ENCODE assay signal across 28 cellular contexts in genomic region chr1:241272828-241273227, GRCh38.
A peak's percentile ranks its signal among the peaks of the same experiment; 100 is the strongest.
DNase-seq lines count a peak whose midpoint lies in the region; TF ChIP-seq lines count a peak whose summit lies in the region.
"Had no signal": no experiment of that assay in that cellular context is flagged by ENCODE, and none has a peak within 500 bp of the region (broad histone marks: within the 10 kb centered on the region; RNA-seq: fewer than 3 reads in every experiment).

No MANE protein-coding gene starts in this region.

- DNase-seq in DMS53 (lab: John Stamatoyannopoulos, UW), result peak; percentile 30
- DNase-seq in DMS53 treated with DMSO at 0.1 percent for 48 hours (lab: John Stamatoyannopoulos, UW; ENCODE audit: unreplicated experiment), result no peak
- no peak for DNase-seq in NCI-H146 treated with DMSO at 0.1 percent for 48 hours (lab: John Stamatoyannopoulos, UW; ENCODE audit: unreplicated experiment)
- DNase-seq: 8988T; ACHN; AML-193; BE2C; C1 segment of cervical spinal cord; Caco-2; Calu3; CD4-positive, alpha-beta memory T cell; CD4-positive, alpha-beta T cell; CD4-positive, CD25-positive, alpha-beta regulatory T cell; CD8-positive, alpha-beta memory T cell; CD8-positive, alpha-beta T cell; COR-L47; DMS 273 treated with DMSO at 0.1 percent for 48 hours; DMS153; DMS79; DMS79 treated with DMSO at 0.1 percent for 48 hours; DND-41; EL had no signal

- H3K4me3 ChIP-seq in HEK293 (ENCODE audit: low read depth, low read length), result no peak overlapping the region
- H3K4me3 ChIP-seq: A549; BLaER1; BLaER1 treated with 17β-estradiol and CSF1 and Interleukin-3, amounts not matched to agents 10 nM and 100 nM had no signal

- CTCF ChIA-PET in HEK293 (lab: Yijun Ruan, JAX), result interaction anchor here (0.6 to 1.5 kb wide), 2 partner anchors 19 to 385 kb away, joined by 5 read pairs; no protein-coding TSS in a partner anchor

- POLR2A ChIA-PET in HEK293 (lab: Yijun Ruan, JAX), result no interaction called here

- H3K36me3 ChIP-seq in HEK293 (ENCODE audit: control insufficient read depth in 2 of 2, insufficient read depth in 1 of 2, low read length in 2 of 2), result no peaks in the 10 kb centered on the region
- H3K36me3 ChIP-seq: BE2C; BLaER1; BLaER1 treated with 17β-estradiol and CSF1 and Interleukin-3, amounts not matched to agents 10 nM and 100 nM had no signal

- no peak for TF ChIP-seq CTCF in HEK293 (tag by site-specific recombination; IDR thresholded peaks at IDR 0.05)

- 0 out of 2 replicates have a peak, but pooled peaks cover 4% of the 10 kb centered on the region for H3K9me3 ChIP-seq in HEK293 (ENCODE audit: control insufficient read depth, insufficient read depth, low read depth, low read length)
- H3K9me3 ChIP-seq: A549, BE2C had no signal

- no peaks in the 10 kb centered on the region for H3K4me1 ChIP-seq in HEK293 (ENCODE audit: control insufficient read depth, insufficient read depth, low read length)
- H3K4me1 ChIP-seq: A549; BE2C; BLaER1; BLaER1 treated with 17β-estradiol and CSF1 and Interleukin-3, amounts not matched to agents 10 nM and 100 nM; Caco-2 had no signal

- H3K27ac ChIP-seq in HEK293 (ENCODE audit: extremely low read depth, low read depth, low read length), result no peak overlapping the region
- H3K27ac ChIP-seq: 22Rv1; A549; BLaER1; BLaER1 treated with 17β-estradiol and CSF1 and Interleukin-3, amounts not matched to agents 10 nM and 100 nM; C4-2B had no signal

TF ChIP-seq in HEK293, 187 proteins besides CTCF, POLR2A, EP300 and RAD21:
- TF ChIP-seq SETDB1 (IDR thresholded peaks at IDR 0.05; ENCODE audit: insufficient read length, low read length) (peak; percentile 80), ZFP3 (tag by site-specific recombination; IDR thresholded peaks at IDR 0.05; ENCODE audit: low read depth) (no peak)
